In genomic region chr12:92208613-92209121, GRCh38 we compare ENCODE assay signal across 8 cellular contexts.
DNase-seq lines count a peak whose midpoint lies in the region; ATAC-seq, FAIRE-seq and TF ChIP-seq lines count a peak whose summit lies in the region.

No MANE protein-coding gene starts in this region.

- peak overlapping the region; percentile 91 for H3K27ac Mint-ChIP-seq in stimulated activated effector memory CD8-positive, alpha-beta T cell treated with anti-CD3 and anti-CD28 coated beads, Interleukin-12 subunit alpha, Interleukin-12 subunit beta, amount 100 ng/mL, for 72 hours

- H3K4me3 ChIP-seq in fibroblast of pulmonary artery (replicated peaks; ENCODE audit: low read depth, low read length), result no peak overlapping the region

- H3K36me3 Mint-ChIP-seq in stimulated activated effector memory CD8-positive, alpha-beta T cell treated with anti-CD3 and anti-CD28 coated beads, Interleukin-12 subunit alpha, Interleukin-12 subunit beta, amount 100 ng/mL, for 72 hours, result no peaks in the 10 kb centered on the region

- no peak for TF ChIP-seq CTCF in fibroblast of pulmonary artery (IDR thresholded peaks at IDR 0.05; ENCODE audit: low read length, missing control alignments)

- ATAC-seq in GM19351 (IDR thresholded peaks at IDR 0.05; ENCODE audit: unreplicated experiment), result peak; percentile 64
- peak; percentile 79 for ATAC-seq in HG03378 (IDR thresholded peaks at IDR 0.05; ENCODE audit: unreplicated experiment)
- ATAC-seq in stimulated activated effector memory CD8-positive, alpha-beta T cell treated with anti-CD3 and anti-CD28 coated beads, Interleukin-12 subunit alpha, Interleukin-12 subunit beta, amount 100 ng/mL, for 72 hours, result peak; percentile 91

- FAIRE-seq in RCC 7860 (lab: Jason Lieb, UNC), result no peak

- peak overlapping the region; percentile 80 for H3K4me3 Mint-ChIP-seq in stimulated activated effector memory CD8-positive, alpha-beta T cell treated with anti-CD3 and anti-CD28 coated beads, Interleukin-12 subunit alpha, Interleukin-12 subunit beta, amount 100 ng/mL, for 72 hours

- H3K9me3 Mint-ChIP-seq in stimulated activated effector memory CD8-positive, alpha-beta T cell treated with anti-CD3 and anti-CD28 coated beads, Interleukin-12 subunit alpha, Interleukin-12 subunit beta, amount 100 ng/mL, for 72 hours, result no peaks in the 10 kb centered on the region

- peaks cover 28% of the 10 kb centered on the region for H3K4me1 Mint-ChIP-seq in stimulated activated effector memory CD8-positive, alpha-beta T cell treated with anti-CD3 and anti-CD28 coated beads, Interleukin-12 subunit alpha, Interleukin-12 subunit beta, amount 100 ng/mL, for 72 hours

- peak; percentile 86 for DNase-seq in DMS53 (lab: John Stamatoyannopoulos, UW)
- peak; percentile 87 for DNase-seq in SIG-M5 treated with dmso at 0.1 percent for 504 hours (lab: John Stamatoyannopoulos, UW; ENCODE audit: unreplicated experiment)
- peak; percentile 74 for DNase-seq in fibroblast of pulmonary artery (ENCODE audit: low read depth)
- DNase-seq in stimulated activated effector memory CD8-positive, alpha-beta T cell treated with anti-CD3 and anti-CD28 coated beads, Interleukin-12 subunit alpha, Interleukin-12 subunit beta, amount 100 ng/mL, for 72 hours (ENCODE audit: low spot score in 2 of 2), result peak; percentile 6 to 56
- DNase-seq in RCC 7860 (ENCODE audit: low spot score), result no peak
- DNase-seq in dedifferentiated amniotic fluid mesenchymal stem cell (ENCODE audit: extremely low spot score), result no peak

Comparison
In these comparisons a context has a peak if more than half of its experiments do, and no peak if none do; other contexts are left out.
1. DNase-seq: peak in DMS53 (single experiment), SIG-M5 treated with dmso at 0.1 percent for 504 hours (single experiment), fibroblast of pulmonary artery (single experiment) and stimulated activated effector memory CD8-positive, alpha-beta T cell treated with anti-CD3 and anti-CD28 coated beads, Interleukin-12 subunit alpha, Interleukin-12 subunit beta, amount 100 ng/mL, for 72 hours (2 of 2); none in RCC 7860 (single experiment) and dedifferentiated amniotic fluid mesenchymal stem cell (single experiment).
2. Peak in every context shown above with its lines, with median percentiles within 50 percentile points of each other: ATAC-seq.